ENCODE assay signal across 30 cellular contexts in the genomic region with DNA sequence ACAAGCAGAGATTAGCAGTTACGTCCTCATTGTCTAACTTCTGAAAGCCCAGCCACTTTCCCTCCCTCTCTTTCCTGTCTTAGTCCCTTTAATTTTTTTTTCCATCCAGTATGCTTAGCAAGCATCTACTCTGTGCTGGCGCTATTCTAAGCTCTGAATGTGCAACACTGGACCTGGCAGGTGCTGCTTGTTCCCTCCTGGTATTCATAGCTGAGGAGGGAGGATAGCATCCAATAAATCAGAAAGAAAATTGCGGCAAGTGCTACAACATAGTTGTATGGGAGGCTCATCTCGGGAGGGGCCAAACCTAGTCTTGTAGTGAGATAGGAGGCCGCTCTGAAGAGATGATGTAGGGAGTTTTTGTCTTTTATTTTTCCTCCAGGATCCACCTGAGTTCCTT.
"Had no signal": no experiment of that assay in that cellular context is flagged by ENCODE, and none has a peak within 500 bp of the region (broad histone marks: within the 10 kb centered on the region; RNA-seq: fewer than 3 reads in every experiment).

No MANE protein-coding gene starts in this region.

- H3K9me3 Mint-ChIP-seq: activated CD4-positive, alpha-beta T cell treated with anti-CD3 and anti-CD28 coated beads, Interleukin-2, amount 10 ng/mL, durations not matched to agents 24 days and 14 days; activated CD8-positive, alpha-beta T cell treated with anti-CD3 and anti-CD28 coated beads for 36 hours; activated naive CD8-positive, alpha-beta T cell treated with anti-CD3 and anti-CD28 coated beads for 36 hours; activated T-cell treated with anti-CD3 and anti-CD28 coated beads, Interleukin-2, amount 50 U/mL, for 72 hours; activated T-helper 17 cell treated with anti-CD3 and anti-CD28 coated beads, Interleukin-2, amount 50 U/mL, for 72 hours; IgD-negative memory B cell; T-helper 1 cell treated with Interleukin-12 subunit alpha and Interleukin-12 subunit beta and Interleukin-4 antibody, amounts not matched to agents 30 μg/mL and 1 μg/mL, for 36 hours; T-helper 2 cell treated with Interferon-gamma antibody and Interleukin-4, amounts not matched to agents 5 μg/mL and 100 μg/mL, for 36 hours had no signal

- H3K27ac ChIP-seq: brain microvascular endothelial cell, RWPE1, SJCRH30, SK-N-MC had no signal

- H3K4me3 ChIP-seq: SJCRH30, SK-N-MC had no signal

- H3K36me3 Mint-ChIP-seq: activated naive CD8-positive, alpha-beta T cell treated with anti-CD3 and anti-CD28 coated beads for 36 hours; IgD-negative memory B cell had no signal

- H3K27ac Mint-ChIP-seq: activated CD4-positive, alpha-beta T cell treated with anti-CD3 and anti-CD28 coated beads, Interleukin-2, amount 10 ng/mL, durations not matched to agents 24 days and 14 days; activated CD8-positive, alpha-beta T cell treated with anti-CD3 and anti-CD28 coated beads for 36 hours; activated naive CD8-positive, alpha-beta T cell treated with anti-CD3 and anti-CD28 coated beads for 36 hours; activated T-cell treated with anti-CD3 and anti-CD28 coated beads, Interleukin-2, amount 50 U/mL, for 72 hours; activated T-helper 17 cell treated with anti-CD3 and anti-CD28 coated beads, Interleukin-2, amount 50 U/mL, for 72 hours; IgD-negative memory B cell; T-helper 1 cell treated with Interleukin-12 subunit alpha and Interleukin-12 subunit beta and Interleukin-4 antibody, amounts not matched to agents 30 μg/mL and 1 μg/mL, for 36 hours; T-helper 2 cell treated with Interferon-gamma antibody and Interleukin-4, amounts not matched to agents 5 μg/mL and 100 μg/mL, for 36 hours had no signal

- ATAC-seq: activated CD8-positive, alpha-beta T cell treated with anti-CD3 and anti-CD28 coated beads for 36 hours; activated T-cell treated with anti-CD3 and anti-CD28 coated beads, Interleukin-2, amount 50 U/mL, for 72 hours; activated T-helper 17 cell treated with anti-CD3 and anti-CD28 coated beads, Interleukin-2, amount 50 U/mL, for 72 hours; PC-3 had no signal

- H3K36me3 ChIP-seq: brain microvascular endothelial cell, SJCRH30 had no signal

- H3K4me1 ChIP-seq: SJCRH30 had no signal

- H3K9me3 ChIP-seq: SJCRH30 had no signal

- DNase-seq: activated CD4-positive, alpha-beta T cell treated with anti-CD3 and anti-CD28 coated beads, Interleukin-2, amount 10 ng/mL, durations not matched to agents 24 days and 14 days; activated CD4-positive, alpha-beta T cell treated with anti-CD3 and anti-CD28 coated beads, Interleukin-2, amount 50 U/mL, for 4 hours; activated CD8-positive, alpha-beta T cell treated with anti-CD3 and anti-CD28 coated beads for 36 hours; activated effector memory CD4-positive, alpha-beta T cell treated with anti-CD3 and anti-CD28 coated beads, Interleukin-2, amount 50 U/mL, for 16 hours; activated naive CD4-positive, alpha-beta T cell; activated naive CD4-positive, alpha-beta T cell treated with anti-CD3 and anti-CD28 coated beads, Interleukin-2, amount 50 U/mL, for 16 hours; activated naive CD8-positive, alpha-beta T cell treated with anti-CD3 and anti-CD28 coated beads for 36 hours; activated T-cell treated with anti-CD3 and anti-CD28 coated beads, Interleukin-2, amount 50 U/mL, for 1 hour; activated T-cell treated with anti-CD3 and anti-CD28 coated beads, Interleukin-2, amount 50 U/mL, for 72 hours; amniotic stem cell; aorta; brain microvascular endothelial cell; Karpas-422; KBM-7; NCI-H1105; NCI-H1417 treated with DMSO at 0.1 percent for 48 hours; NCI-H1930; NCI-H2081 treated with DMSO at 0.1 percent for 48 hours; NCI-H226; NCI-H446 treated with DMSO at 0.1 percent for 48 hours; NCI-H524 treated with DMSO at 0.1 percent for 48 hours; PC-3; SHP77; SJCRH30 had no signal

- H3K4me1 Mint-ChIP-seq: activated CD4-positive, alpha-beta T cell treated with anti-CD3 and anti-CD28 coated beads, Interleukin-2, amount 10 ng/mL, durations not matched to agents 24 days and 14 days; activated naive CD8-positive, alpha-beta T cell treated with anti-CD3 and anti-CD28 coated beads for 36 hours; activated T-helper 17 cell treated with anti-CD3 and anti-CD28 coated beads, Interleukin-2, amount 50 U/mL, for 72 hours; IgD-negative memory B cell had no signal

- H3K27me3 Mint-ChIP-seq: activated CD4-positive, alpha-beta T cell treated with anti-CD3 and anti-CD28 coated beads, Interleukin-2, amount 10 ng/mL, durations not matched to agents 24 days and 14 days; activated CD8-positive, alpha-beta T cell treated with anti-CD3 and anti-CD28 coated beads for 36 hours; activated naive CD8-positive, alpha-beta T cell treated with anti-CD3 and anti-CD28 coated beads for 36 hours had no signal

- H3K27me3 ChIP-seq: brain microvascular endothelial cell, SJCRH30 had no signal

- H3K4me3 Mint-ChIP-seq: activated CD4-positive, alpha-beta T cell treated with anti-CD3 and anti-CD28 coated beads, Interleukin-2, amount 10 ng/mL, durations not matched to agents 24 days and 14 days; activated CD8-positive, alpha-beta T cell treated with anti-CD3 and anti-CD28 coated beads for 36 hours; activated naive CD8-positive, alpha-beta T cell treated with anti-CD3 and anti-CD28 coated beads for 36 hours; activated T-cell treated with anti-CD3 and anti-CD28 coated beads, Interleukin-2, amount 50 U/mL, for 72 hours; activated T-helper 17 cell treated with anti-CD3 and anti-CD28 coated beads, Interleukin-2, amount 50 U/mL, for 72 hours; IgD-negative memory B cell; T-helper 1 cell treated with Interleukin-12 subunit alpha and Interleukin-12 subunit beta and Interleukin-4 antibody, amounts not matched to agents 30 μg/mL and 1 μg/mL, for 36 hours; T-helper 2 cell treated with Interferon-gamma antibody and Interleukin-4, amounts not matched to agents 5 μg/mL and 100 μg/mL, for 36 hours had no signal
